12 cellular contexts compared by ENCODE assay signal in the genomic region with DNA sequence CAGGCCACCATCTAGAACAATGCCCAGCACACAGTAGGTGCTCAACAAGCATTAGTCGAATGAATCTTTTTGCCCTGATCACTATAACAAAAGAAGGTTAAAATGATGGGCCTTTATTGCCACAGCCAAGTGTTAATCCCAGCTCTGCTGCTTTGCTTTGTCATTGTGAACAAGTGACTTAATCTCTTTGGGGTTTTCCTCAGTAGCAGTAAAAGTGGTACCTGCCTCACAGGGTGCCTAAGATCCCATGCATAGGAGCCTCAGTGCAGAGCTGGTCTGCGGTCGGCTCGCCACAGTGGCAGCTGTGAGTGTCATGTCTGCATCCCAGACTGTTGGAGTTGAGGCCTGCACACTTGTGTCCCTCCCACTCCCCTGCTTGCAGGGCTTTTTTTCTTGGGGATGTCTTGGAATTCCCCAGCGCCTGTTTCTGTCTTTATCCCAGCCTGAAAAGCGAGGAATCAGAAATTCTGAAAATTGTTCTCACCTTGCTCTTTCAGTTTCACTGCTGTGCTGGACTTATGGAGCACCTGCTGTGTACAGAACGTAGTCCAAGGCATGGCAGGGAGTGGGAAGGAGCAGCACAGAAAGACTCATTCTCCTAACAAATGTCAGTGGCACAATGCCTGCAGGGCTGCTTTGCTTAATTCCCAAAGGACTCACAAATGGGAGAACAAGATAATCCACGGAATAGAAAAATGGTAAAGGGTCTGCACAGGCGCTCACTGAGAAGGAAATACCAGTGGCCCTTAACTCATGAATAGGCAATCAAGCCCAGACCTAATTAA.
"Had no signal": no experiment of that assay in that cellular context is flagged by ENCODE, and none has a peak within 500 bp of the region (broad histone marks: within the 10 kb centered on the region; RNA-seq: fewer than 3 reads in every experiment).

No MANE protein-coding gene starts in this region.

- DNase-seq: activated CD4-positive, alpha-beta T cell treated with anti-CD3 and anti-CD28 coated beads, Interleukin-2, amount 10 ng/mL, durations not matched to agents 7 days and 5 days; activated naive CD4-positive, alpha-beta T cell; activated naive CD8-positive, alpha-beta T cell treated with anti-CD3 and anti-CD28 coated beads, Interleukin-2, amount 10 ng/mL, durations not matched to agents 7 days and 5 days; brain microvascular endothelial cell; effector memory CD4-positive, alpha-beta T cell; foreskin keratinocyte; immature natural killer cell; lower lobe of right lung; pancreas; sigmoid colon; stimulated activated CD4-positive, alpha-beta T cell treated with anti-CD3 and anti-CD28 coated beads, Interleukin-1b, Interleukin-23, amount 100 ng/mL, for 48 hours; stimulated activated naive CD8-positive, alpha-beta T cell treated with anti-CD3 and anti-CD28 coated beads, Interleukin-15, amount 100 ng/mL, for 72 hours had no signal

- ATAC-seq: foreskin keratinocyte; lower lobe of right lung; pancreas; stimulated activated naive CD8-positive, alpha-beta T cell treated with anti-CD3 and anti-CD28 coated beads, Interleukin-15, amount 100 ng/mL, for 72 hours had no signal

- H3K27me3 ChIP-seq: brain microvascular endothelial cell, foreskin keratinocyte, pancreas, sigmoid colon had no signal

- H3K27ac ChIP-seq: brain microvascular endothelial cell, foreskin keratinocyte, lower lobe of right lung, pancreas, sigmoid colon had no signal

- H3K4me1 ChIP-seq: foreskin keratinocyte, lower lobe of right lung had no signal

- H3K4me3 ChIP-seq: lower lobe of right lung, pancreas, sigmoid colon had no signal

- H3K36me3 ChIP-seq: brain microvascular endothelial cell, pancreas had no signal

- H3K9me3 ChIP-seq: lower lobe of right lung, pancreas, sigmoid colon had no signal
